Comparison of ENCODE assay signal across 14 cellular contexts in the genomic region with DNA sequence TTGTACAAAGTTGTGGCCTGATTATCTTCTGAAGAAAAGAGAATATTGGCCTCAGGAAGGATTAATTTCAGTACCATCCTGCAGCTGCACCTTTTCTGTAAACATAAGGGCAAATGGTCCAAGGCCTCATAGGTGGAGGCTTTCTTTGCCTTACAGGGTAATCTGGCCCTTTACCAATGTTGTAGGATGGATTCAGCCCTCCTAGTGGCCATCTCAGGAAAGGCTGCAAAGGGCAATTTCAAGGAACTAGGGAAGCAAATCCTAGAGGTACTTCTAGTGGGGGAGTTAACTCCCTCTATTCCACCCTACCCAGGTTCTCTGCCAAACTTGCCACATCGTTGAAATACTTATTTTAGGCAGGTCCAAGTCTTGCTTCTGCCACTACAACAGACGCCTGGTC. TPM values are rescaled to one million over a fixed set of nuclear protein-coding genes. Genes with fewer than 3 reads are reported as not detected.
DNase-seq lines count a peak whose midpoint lies in the region; ATAC-seq and TF ChIP-seq lines count a peak whose summit lies in the region.
"Had no signal": no experiment of that assay in that cellular context is flagged by ENCODE, and none has a peak within 500 bp of the region (broad histone marks: within the 10 kb centered on the region; RNA-seq: fewer than 3 reads in every experiment).

No MANE protein-coding gene starts in this region.

- H3K4me1 ChIP-seq in neural progenitor cell (no peaks in the 10 kb centered on the region), prostate gland (replicated peaks) (no peaks in the 10 kb centered on the region)

- H3K27me3 ChIP-seq in neural progenitor cell (no peaks in the 10 kb centered on the region), prostate gland (replicated peaks; ENCODE audit: insufficient read depth) (no peaks in the 10 kb centered on the region)

- H3K79me2 ChIP-seq in neural progenitor cell (ENCODE audit: low read depth), result no peaks in the 10 kb centered on the region

- no peak for TF ChIP-seq POLR2A in prostate gland (IDR thresholded peaks at IDR 0.05)

- intact Hi-C loops in prostate gland (cut with DNase I), result no loop called here

- no peaks in the 10 kb centered on the region for H3K9me3 Mint-ChIP-seq in chondrocyte (ENCODE audit: low read depth)
- no peaks in the 10 kb centered on the region for H3K9me3 Mint-ChIP-seq in neural progenitor cell

- H3K36me3 Mint-ChIP-seq in chondrocyte (ENCODE audit: low read depth) (no peaks in the 10 kb centered on the region), neural progenitor cell (no peaks in the 10 kb centered on the region)
- H3K36me3 Mint-ChIP-seq: T-cell had no signal

- H3K27me3 Mint-ChIP-seq in chondrocyte (ENCODE audit: low read depth), result peaks cover 4% of the 10 kb centered on the region
- H3K27me3 Mint-ChIP-seq in neural progenitor cell (ENCODE audit: insufficient read depth, low read depth), result no peaks in the 10 kb centered on the region
- H3K27me3 Mint-ChIP-seq: T-cell had no signal

- no peak overlapping the region for H3K27ac Mint-ChIP-seq in chondrocyte (ENCODE audit: unreplicated experiment)
- H3K27ac Mint-ChIP-seq in neural progenitor cell, result no peak overlapping the region
- H3K27ac Mint-ChIP-seq: T-cell had no signal

- in situ Hi-C loops in GM13977 (cut with MboI; ENCODE audit: low pct_unique_long_range_greater_than_20kb, low sequenced_read_pairs, unreplicated experiment), result loop anchor here (25.0 kb wide), 1 partner anchor 670 kb away; no protein-coding TSS in a partner anchor

- DNase-seq in GM13977 (ENCODE audit: low spot score) (no peak), HT-29 (ENCODE audit: low spot score) (peak; percentile 28), chondrocyte (ENCODE audit: low spot score) (no peak), neural progenitor cell (ENCODE audit: low spot score) (peak; percentile 12), prostate gland (ENCODE audit: low spot score) (no peak), NCI-H1105 (lab: John Stamatoyannopoulos, UW) (no peak)
- DNase-seq: activated CD8-positive, alpha-beta memory T cell treated with anti-CD3 and anti-CD28 coated beads, Interleukin-2, amount 50 U/mL, for 4 hours; caudate nucleus; NCI-H2171; stimulated activated CD4-positive, alpha-beta T cell treated with anti-CD3 and anti-CD28 coated beads, Interleukin-15, amount 100 ng/mL, for 24 hours; T-cell had no signal

- ATAC-seq in HG03280 (IDR thresholded peaks at IDR 0.05; ENCODE audit: unreplicated experiment), result no peak
- ATAC-seq: T-cell had no signal

- 93% methylated on average over 2 of the region's 2 CpGs for WGBS in prostate gland

- H3K4me1 Mint-ChIP-seq in chondrocyte (ENCODE audit: low read depth) (no peaks in the 10 kb centered on the region), neural progenitor cell (no peaks in the 10 kb centered on the region)
- H3K4me1 Mint-ChIP-seq: T-cell had no signal

- TF ChIP-seq CTCF in GM13977 (IDR thresholded peaks at IDR 0.05; ENCODE audit: extremely low read depth, insufficient read depth, missing control alignments) (peak; percentile 8), chondrocyte (IDR thresholded peaks at IDR 0.05) (peak; percentile 45), neural progenitor cell (IDR thresholded peaks at IDR 0.05) (peak; percentile 49), prostate gland (IDR thresholded peaks at IDR 0.05) (no peak)

- H3K36me3 ChIP-seq in neural progenitor cell, result no peaks in the 10 kb centered on the region
- no peaks in the 10 kb centered on the region for H3K36me3 ChIP-seq in prostate gland

- no peak overlapping the region for H3K4me2 ChIP-seq in neural progenitor cell

- H3F3A ChIP-seq in neural progenitor cell (ENCODE audit: low read depth), result no peaks in the 10 kb centered on the region

- no peaks in the 10 kb centered on the region for H3K9me3 ChIP-seq in neural progenitor cell (ENCODE audit: low read depth)
- no peaks in the 10 kb centered on the region for H3K9me3 ChIP-seq in prostate gland

- H3K4me3 Mint-ChIP-seq in chondrocyte (ENCODE audit: unreplicated experiment) (no peak overlapping the region), neural progenitor cell (no peak overlapping the region)
- H3K4me3 Mint-ChIP-seq: T-cell had no signal

- H4K20me1 ChIP-seq in neural progenitor cell (ENCODE audit: low read depth), result no peaks in the 10 kb centered on the region

- H3K27ac ChIP-seq in neural progenitor cell (no peak overlapping the region), prostate gland (no peak overlapping the region)

- H3K9ac ChIP-seq in neural progenitor cell, result no peak overlapping the region

- H2AFZ ChIP-seq in neural progenitor cell (replicated peaks), result no peak overlapping the region

- H3K4me3 ChIP-seq in neural progenitor cell (no peak overlapping the region), prostate gland (no peak overlapping the region)

RNA-seq across cellular contexts. Expression of a gene that starts 57.6 kb away (rescaled TPM):
- total RNA-seq in HT-29 (2014; rRNA removed; shearing (Covaris generic)), result not detected in 2 replicates
- not detected in 3 replicates for total RNA-seq in chondrocyte
- total RNA-seq in neural progenitor cell (ENCODE audit: low replicate concordance), result not detected in 2 replicates
- total RNA-seq in prostate gland, result not detected
- total RNA-seq: HT1080, subcutaneous adipose tissue, T-cell had no signal

Comparison
In these comparisons a context has a peak if more than half of its experiments do, and no peak if none do; other contexts are left out.
1. DNase-seq: peak in HT-29 (single experiment) and neural progenitor cell (single experiment); none in GM13977 (single experiment), chondrocyte (single experiment), prostate gland (single experiment) and NCI-H1105 (single experiment).
2. CTCF ChIP-seq: peak in GM13977 (single experiment), chondrocyte (single experiment) and neural progenitor cell (single experiment); none in prostate gland (0 of 4).